In the genomic region with DNA sequence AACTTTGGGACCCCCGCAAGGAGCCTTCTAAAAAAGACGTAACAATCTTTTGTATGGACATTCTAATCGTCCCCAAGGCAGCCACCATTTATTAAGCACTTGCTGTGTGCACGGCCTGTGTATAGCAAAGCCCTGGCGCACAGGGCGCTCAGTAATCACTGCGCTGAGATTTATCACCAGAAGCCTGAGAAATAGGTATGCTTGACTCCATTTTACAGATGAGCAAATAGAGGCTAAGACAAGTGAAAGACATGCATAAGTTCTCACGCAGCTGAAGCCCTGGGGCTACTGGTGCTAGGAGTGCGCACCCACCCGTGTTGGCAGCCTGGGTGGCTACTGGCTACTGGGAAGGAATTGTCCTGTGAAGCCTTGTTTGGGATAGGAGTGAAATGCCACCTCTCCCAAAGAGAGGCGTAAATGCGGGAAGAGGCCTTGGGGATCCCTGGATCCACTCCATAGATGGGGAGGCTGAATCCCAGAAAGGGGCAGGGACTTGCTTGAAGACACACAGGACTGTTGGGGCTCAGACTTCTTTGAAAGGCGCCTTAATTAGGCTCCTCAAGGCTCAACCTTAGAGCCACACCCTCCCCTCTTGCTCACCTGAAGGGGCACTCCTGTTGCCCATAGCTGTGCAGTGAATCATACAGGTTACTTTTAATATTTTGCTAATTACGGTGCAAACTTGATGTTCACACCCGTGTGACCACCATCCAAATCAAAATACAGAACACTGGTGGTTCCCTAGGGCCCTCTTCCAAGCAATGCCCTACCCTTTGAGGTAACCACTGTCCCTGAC, we compare ENCODE assay signal across 1 cellular context.
TF ChIP-seq lines count a peak whose summit lies in the region.

No MANE protein-coding gene starts in this region.

TF ChIP-seq in K562, 482 proteins besides CTCF, POLR2A, EP300 and RAD21 (continues in another document):
- TF ChIP-seq BCL6 (CRISPR knock-in tag; IDR thresholded peaks at IDR 0.05) (no peak), SMAD1 (IDR thresholded peaks at IDR 0.05; ENCODE audit: low read depth, low read length, partially characterized antibody) (no peak), L3MBTL2 (IDR thresholded peaks at IDR 0.05) (peak; percentile 21; the same call in 1 of the 2 replicates), RB1 (IDR thresholded peaks at IDR 0.05; ENCODE audit: low read depth) (no peak), ZNF668 (CRISPR knock-in tag; IDR thresholded peaks at IDR 0.05) (no peak), ZNF354B (CRISPR knock-in tag; IDR thresholded peaks at IDR 0.05) (no peak), EWSR1 (IDR thresholded peaks at IDR 0.05; ENCODE audit: borderline replicate concordance, low read depth, partially characterized antibody) (no peak), HIVEP1 (CRISPR knock-in tag; IDR thresholded peaks at IDR 0.05) (no peak), RCOR1 (IDR thresholded peaks at IDR 0.05; ENCODE audit: borderline replicate concordance in 1 of 2, low read depth in 2 of 2, low read length in 2 of 2) (peak in 1 of 2 experiments; percentile 75; a peak in 2 of 4 replicates), TOE1 (IDR thresholded peaks at IDR 0.05; ENCODE audit: borderline replicate concordance) (0 out of 2 replicates have a peak, but pooled peaks have one; percentile 9), TOE1 (CRISPR knock-in tag; IDR thresholded peaks at IDR 0.05; ENCODE audit: borderline replicate concordance, low read depth) (no peak), ZKSCAN8 (CRISPR knock-in tag; IDR thresholded peaks at IDR 0.05) (peak; percentile 98), ADNP (tag; IDR thresholded peaks at IDR 0.05) (peak; percentile 87), HDAC2 (IDR thresholded peaks at IDR 0.05) (peak; percentile 94), SMARCA5 (IDR thresholded peaks at IDR 0.05) (peak; percentile 55; the same call in 1 of the 2 replicates), ZNF24 (IDR thresholded peaks at IDR 0.05) (no peak), CHD4 (IDR thresholded peaks at IDR 0.05; ENCODE audit: insufficient read depth, insufficient replicate concordance, low read depth, low read length, poor library complexity, severe bottlenecking) (peak; percentile 73), BCOR (IDR thresholded peaks at IDR 0.05) (peak; percentile 97), NRF1 (conservative IDR thresholded peaks at IDR 0.05 in 1 of 2, IDR thresholded peaks at IDR 0.05 in 1 of 2) (0 out of 4 replicates have a peak, but pooled peaks of 1 of the 2 experiments have one; percentile 10), ZNF695 (CRISPR knock-in tag; IDR thresholded peaks at IDR 0.05) (no peak)
- TF ChIP-seq, protein P1, sequence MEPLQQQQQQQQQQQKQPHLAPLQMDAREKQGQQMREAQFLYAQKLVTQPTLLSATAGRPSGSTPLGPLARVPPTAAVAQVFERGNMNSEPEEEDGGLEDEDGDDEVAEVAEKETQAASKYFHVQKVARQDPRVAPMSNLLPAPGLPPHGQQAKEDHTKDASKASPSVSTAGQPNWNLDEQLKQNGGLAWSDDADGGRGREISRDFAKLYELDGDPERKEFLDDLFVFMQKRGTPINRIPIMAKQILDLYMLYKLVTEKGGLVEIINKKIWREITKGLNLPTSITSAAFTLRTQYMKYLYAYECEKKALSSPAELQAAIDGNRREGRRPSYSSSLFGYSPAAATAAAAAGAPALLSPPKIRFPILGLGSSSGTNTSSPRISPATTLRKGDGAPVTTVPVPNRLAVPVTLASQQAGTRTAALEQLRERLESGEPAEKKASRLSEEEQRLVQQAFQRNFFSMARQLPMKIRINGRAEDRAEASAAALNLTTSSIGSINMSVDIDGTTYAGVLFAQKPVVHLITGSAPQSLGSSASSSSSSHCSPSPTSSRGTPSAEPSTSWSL (CRISPR knock-in tag; IDR thresholded peaks at IDR 0.05; ENCODE audit: borderline replicate concordance) = no peak
- TF ChIP-seq, protein P2, sequence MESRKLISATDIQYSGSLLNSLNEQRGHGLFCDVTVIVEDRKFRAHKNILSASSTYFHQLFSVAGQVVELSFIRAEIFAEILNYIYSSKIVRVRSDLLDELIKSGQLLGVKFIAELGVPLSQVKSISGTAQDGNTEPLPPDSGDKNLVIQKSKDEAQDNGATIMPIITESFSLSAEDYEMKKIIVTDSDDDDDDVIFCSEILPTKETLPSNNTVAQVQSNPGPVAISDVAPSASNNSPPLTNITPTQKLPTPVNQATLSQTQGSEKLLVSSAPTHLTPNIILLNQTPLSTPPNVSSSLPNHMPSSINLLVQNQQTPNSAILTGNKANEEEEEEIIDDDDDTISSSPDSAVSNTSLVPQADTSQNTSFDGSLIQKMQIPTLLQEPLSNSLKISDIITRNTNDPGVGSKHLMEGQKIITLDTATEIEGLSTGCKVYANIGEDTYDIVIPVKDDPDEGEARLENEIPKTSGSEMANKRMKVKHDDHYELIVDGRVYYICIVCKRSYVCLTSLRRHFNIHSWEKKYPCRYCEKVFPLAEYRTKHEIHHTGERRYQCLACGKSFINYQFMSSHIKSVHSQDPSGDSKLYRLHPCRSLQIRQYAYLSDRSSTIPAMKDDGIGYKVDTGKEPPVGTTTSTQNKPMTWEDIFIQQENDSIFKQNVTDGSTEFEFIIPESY (CRISPR knock-in tag; IDR thresholded peaks at IDR 0.05) = peak; percentile 86
- TF ChIP-seq, protein P3, sequence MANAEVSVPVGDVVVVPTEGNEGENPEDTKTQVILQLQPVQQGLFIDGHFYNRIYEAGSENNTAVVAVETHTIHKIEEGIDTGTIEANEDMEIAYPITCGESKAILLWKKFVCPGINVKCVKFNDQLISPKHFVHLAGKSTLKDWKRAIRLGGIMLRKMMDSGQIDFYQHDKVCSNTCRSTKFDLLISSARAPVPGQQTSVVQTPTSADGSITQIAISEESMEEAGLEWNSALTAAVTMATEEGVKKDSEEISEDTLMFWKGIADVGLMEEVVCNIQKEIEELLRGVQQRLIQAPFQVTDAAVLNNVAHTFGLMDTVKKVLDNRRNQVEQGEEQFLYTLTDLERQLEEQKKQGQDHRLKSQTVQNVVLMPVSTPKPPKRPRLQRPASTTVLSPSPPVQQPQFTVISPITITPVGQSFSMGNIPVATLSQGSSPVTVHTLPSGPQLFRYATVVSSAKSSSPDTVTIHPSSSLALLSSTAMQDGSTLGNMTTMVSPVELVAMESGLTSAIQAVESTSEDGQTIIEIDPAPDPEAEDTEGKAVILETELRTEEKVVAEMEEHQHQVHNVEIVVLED (CRISPR knock-in tag; IDR thresholded peaks at IDR 0.05) = no peak
- TF ChIP-seq, protein P4, sequence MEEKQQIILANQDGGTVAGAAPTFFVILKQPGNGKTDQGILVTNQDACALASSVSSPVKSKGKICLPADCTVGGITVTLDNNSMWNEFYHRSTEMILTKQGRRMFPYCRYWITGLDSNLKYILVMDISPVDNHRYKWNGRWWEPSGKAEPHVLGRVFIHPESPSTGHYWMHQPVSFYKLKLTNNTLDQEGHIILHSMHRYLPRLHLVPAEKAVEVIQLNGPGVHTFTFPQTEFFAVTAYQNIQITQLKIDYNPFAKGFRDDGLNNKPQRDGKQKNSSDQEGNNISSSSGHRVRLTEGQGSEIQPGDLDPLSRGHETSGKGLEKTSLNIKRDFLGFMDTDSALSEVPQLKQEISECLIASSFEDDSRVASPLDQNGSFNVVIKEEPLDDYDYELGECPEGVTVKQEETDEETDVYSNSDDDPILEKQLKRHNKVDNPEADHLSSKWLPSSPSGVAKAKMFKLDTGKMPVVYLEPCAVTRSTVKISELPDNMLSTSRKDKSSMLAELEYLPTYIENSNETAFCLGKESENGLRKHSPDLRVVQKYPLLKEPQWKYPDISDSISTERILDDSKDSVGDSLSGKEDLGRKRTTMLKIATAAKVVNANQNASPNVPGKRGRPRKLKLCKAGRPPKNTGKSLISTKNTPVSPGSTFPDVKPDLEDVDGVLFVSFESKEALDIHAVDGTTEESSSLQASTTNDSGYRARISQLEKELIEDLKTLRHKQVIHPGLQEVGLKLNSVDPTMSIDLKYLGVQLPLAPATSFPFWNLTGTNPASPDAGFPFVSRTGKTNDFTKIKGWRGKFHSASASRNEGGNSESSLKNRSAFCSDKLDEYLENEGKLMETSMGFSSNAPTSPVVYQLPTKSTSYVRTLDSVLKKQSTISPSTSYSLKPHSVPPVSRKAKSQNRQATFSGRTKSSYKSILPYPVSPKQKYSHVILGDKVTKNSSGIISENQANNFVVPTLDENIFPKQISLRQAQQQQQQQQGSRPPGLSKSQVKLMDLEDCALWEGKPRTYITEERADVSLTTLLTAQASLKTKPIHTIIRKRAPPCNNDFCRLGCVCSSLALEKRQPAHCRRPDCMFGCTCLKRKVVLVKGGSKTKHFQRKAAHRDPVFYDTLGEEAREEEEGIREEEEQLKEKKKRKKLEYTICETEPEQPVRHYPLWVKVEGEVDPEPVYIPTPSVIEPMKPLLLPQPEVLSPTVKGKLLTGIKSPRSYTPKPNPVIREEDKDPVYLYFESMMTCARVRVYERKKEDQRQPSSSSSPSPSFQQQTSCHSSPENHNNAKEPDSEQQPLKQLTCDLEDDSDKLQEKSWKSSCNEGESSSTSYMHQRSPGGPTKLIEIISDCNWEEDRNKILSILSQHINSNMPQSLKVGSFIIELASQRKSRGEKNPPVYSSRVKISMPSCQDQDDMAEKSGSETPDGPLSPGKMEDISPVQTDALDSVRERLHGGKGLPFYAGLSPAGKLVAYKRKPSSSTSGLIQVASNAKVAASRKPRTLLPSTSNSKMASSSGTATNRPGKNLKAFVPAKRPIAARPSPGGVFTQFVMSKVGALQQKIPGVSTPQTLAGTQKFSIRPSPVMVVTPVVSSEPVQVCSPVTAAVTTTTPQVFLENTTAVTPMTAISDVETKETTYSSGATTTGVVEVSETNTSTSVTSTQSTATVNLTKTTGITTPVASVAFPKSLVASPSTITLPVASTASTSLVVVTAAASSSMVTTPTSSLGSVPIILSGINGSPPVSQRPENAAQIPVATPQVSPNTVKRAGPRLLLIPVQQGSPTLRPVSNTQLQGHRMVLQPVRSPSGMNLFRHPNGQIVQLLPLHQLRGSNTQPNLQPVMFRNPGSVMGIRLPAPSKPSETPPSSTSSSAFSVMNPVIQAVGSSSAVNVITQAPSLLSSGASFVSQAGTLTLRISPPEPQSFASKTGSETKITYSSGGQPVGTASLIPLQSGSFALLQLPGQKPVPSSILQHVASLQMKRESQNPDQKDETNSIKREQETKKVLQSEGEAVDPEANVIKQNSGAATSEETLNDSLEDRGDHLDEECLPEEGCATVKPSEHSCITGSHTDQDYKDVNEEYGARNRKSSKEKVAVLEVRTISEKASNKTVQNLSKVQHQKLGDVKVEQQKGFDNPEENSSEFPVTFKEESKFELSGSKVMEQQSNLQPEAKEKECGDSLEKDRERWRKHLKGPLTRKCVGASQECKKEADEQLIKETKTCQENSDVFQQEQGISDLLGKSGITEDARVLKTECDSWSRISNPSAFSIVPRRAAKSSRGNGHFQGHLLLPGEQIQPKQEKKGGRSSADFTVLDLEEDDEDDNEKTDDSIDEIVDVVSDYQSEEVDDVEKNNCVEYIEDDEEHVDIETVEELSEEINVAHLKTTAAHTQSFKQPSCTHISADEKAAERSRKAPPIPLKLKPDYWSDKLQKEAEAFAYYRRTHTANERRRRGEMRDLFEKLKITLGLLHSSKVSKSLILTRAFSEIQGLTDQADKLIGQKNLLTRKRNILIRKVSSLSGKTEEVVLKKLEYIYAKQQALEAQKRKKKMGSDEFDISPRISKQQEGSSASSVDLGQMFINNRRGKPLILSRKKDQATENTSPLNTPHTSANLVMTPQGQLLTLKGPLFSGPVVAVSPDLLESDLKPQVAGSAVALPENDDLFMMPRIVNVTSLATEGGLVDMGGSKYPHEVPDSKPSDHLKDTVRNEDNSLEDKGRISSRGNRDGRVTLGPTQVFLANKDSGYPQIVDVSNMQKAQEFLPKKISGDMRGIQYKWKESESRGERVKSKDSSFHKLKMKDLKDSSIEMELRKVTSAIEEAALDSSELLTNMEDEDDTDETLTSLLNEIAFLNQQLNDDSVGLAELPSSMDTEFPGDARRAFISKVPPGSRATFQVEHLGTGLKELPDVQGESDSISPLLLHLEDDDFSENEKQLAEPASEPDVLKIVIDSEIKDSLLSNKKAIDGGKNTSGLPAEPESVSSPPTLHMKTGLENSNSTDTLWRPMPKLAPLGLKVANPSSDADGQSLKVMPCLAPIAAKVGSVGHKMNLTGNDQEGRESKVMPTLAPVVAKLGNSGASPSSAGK (IDR thresholded peaks at IDR 0.05) = 0 out of 2 replicates have a peak, but pooled peaks have one; percentile 3
- TF ChIP-seq, protein P5, sequence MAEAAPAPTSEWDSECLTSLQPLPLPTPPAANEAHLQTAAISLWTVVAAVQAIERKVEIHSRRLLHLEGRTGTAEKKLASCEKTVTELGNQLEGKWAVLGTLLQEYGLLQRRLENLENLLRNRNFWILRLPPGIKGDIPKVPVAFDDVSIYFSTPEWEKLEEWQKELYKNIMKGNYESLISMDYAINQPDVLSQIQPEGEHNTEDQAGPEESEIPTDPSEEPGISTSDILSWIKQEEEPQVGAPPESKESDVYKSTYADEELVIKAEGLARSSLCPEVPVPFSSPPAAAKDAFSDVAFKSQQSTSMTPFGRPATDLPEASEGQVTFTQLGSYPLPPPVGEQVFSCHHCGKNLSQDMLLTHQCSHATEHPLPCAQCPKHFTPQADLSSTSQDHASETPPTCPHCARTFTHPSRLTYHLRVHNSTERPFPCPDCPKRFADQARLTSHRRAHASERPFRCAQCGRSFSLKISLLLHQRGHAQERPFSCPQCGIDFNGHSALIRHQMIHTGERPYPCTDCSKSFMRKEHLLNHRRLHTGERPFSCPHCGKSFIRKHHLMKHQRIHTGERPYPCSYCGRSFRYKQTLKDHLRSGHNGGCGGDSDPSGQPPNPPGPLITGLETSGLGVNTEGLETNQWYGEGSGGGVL (CRISPR knock-in tag; IDR thresholded peaks at IDR 0.05) = no peak
- TF ChIP-seq, protein P6, sequence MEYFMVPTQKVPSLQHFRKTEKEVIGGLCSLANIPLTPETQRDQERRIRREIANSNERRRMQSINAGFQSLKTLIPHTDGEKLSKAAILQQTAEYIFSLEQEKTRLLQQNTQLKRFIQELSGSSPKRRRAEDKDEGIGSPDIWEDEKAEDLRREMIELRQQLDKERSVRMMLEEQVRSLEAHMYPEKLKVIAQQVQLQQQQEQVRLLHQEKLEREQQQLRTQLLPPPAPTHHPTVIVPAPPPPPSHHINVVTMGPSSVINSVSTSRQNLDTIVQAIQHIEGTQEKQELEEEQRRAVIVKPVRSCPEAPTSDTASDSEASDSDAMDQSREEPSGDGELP (CRISPR knock-in tag; IDR thresholded peaks at IDR 0.05; ENCODE audit: borderline replicate concordance) = peak; percentile 36; the same call in 1 of the 2 replicates
